ENCODE assay signal across 24 cellular contexts in genomic region chr1:178023181-178023618, GRCh38. TPM values are rescaled to one million over a fixed set of nuclear protein-coding genes. Genes with fewer than 3 reads are reported as not detected.
DNase-seq lines count a peak whose midpoint lies in the region; ATAC-seq, FAIRE-seq and TF ChIP-seq lines count a peak whose summit lies in the region.
"Had no signal": no experiment of that assay in that cellular context is flagged by ENCODE, and none has a peak within 500 bp of the region (broad histone marks: within the 10 kb centered on the region; RNA-seq: fewer than 3 reads in every experiment).

No MANE protein-coding gene starts in this region.

- peak overlapping the region; percentile 16 for H3K4me2 ChIP-seq in A549
- H3K4me2 ChIP-seq in OCI-LY3 (ENCODE audit: low read length) = peak overlapping the region; percentile 48

- intact Hi-C loops in spleen (cut with DNase I; ENCODE audit: low total_unique reads) = no loop called here

- H3K9me3 ChIP-seq in A549 (no peaks in the 10 kb centered on the region), OCI-LY3 (ENCODE audit: insufficient read depth, low read length) (no peaks in the 10 kb centered on the region), spleen (peaks cover 0 to under 1% (median 0%) of the 10 kb centered on the region in 8 donors)
- H3K9me3 ChIP-seq: SJCRH30 had no signal

- WGBS in A549 (ENCODE audit: missing lambda C conversion rate) = 87% methylated on average over 2 of the region's 2 CpGs
- 72 to 78% (median 76%) methylated on average over 2 of the region's 2 CpGs for WGBS in spleen, 5 donors

- POLR2A ChIA-PET in A549 (lab: Yijun Ruan, JAX) = no interaction called here

- H3K79me2 ChIP-seq in OCI-LY3 (ENCODE audit: low read length) = no peaks in the 10 kb centered on the region

- H3K36me3 ChIP-seq in OCI-LY3 (replicated peaks; ENCODE audit: low read depth, low read length) (no peaks in the 10 kb centered on the region), spleen (peaks cover 0 to 51% (median 5%) of the 10 kb centered on the region in 6 donors)
- H3K36me3 ChIP-seq: SJCRH30 had no signal

- CTCF ChIA-PET in A549 (lab: Yijun Ruan, JAX) = no interaction called here

- H3K27me3 ChIP-seq in OCI-LY3 (ENCODE audit: low read depth, low read length) (no peaks in the 10 kb centered on the region), spleen (replicated peaks in 1 of 7) (no peaks in the 10 kb centered on the region)
- H3K27me3 ChIP-seq: SJCRH30 had no signal

- H3K4me3 ChIP-seq in A549 (no peak overlapping the region), OCI-LY3 (ENCODE audit: low read length) (peak overlapping the region; percentile 15; the same call in 1 of the 2 replicates), spleen (no peak overlapping the region)
- H3K4me3 ChIP-seq: SJCRH30 had no signal

- DNase-seq in A549 (ENCODE audit: low read depth in 1 of 2, low spot score in 1 of 2) (no peak), left kidney (ENCODE audit: low read depth, low spot score) (peak; percentile 14), nucleus accumbens (lab: John Stamatoyannopoulos, UW) (no peak), NCI-H1436 treated with DMSO at 0.1 percent for 48 hours (lab: John Stamatoyannopoulos, UW) (no peak), spleen (no peak)
- DNase-seq: activated CD8-positive, alpha-beta memory T cell treated with anti-CD3 and anti-CD28 coated beads for 24 hours; activated naive CD8-positive, alpha-beta T cell treated with anti-CD3 and anti-CD28 coated beads, Interleukin-2, amount 10 ng/mL, durations not matched to agents 7 days and 5 days; C1 segment of cervical spinal cord; dermis blood vessel endothelial cell; DMS153; naive thymus-derived CD4-positive, alpha-beta T cell; NCI-H1930; NCI-H446 treated with DMSO at 0.1 percent for 48 hours; SJCRH30; stimulated activated CD4-positive, alpha-beta T cell treated with anti-CD3 and anti-CD28 coated beads, Interleukin-12 subunit alpha, Interleukin-12 subunit beta, amount 100 ng/mL, for 4 hours had no signal

- TF ChIP-seq CTCF in A549 (IDR thresholded peaks at IDR 0.05) (no peak), OCI-LY3 (IDR thresholded peaks at IDR 0.05; ENCODE audit: low read depth, low read length) (no peak), spleen (IDR thresholded peaks at IDR 0.05 in 8 of 11, conservative IDR thresholded peaks at IDR 0.05 in 3 of 11) (no peak)

- FAIRE-seq in A549 (lab: Jason Lieb, UNC) = no peak
- FAIRE-seq: frontal cortex, H54 had no signal

- no peaks in the 10 kb centered on the region for H4K20me1 ChIP-seq in OCI-LY3 (ENCODE audit: insufficient read depth, low read length)

- H2AFZ ChIP-seq in OCI-LY3 (ENCODE audit: low read depth, low read length) = no peak overlapping the region

- no peak for TF ChIP-seq POLR2A in A549 (IDR thresholded peaks at IDR 0.05; ENCODE audit: low read length)
- TF ChIP-seq POLR2A in spleen (IDR thresholded peaks at IDR 0.05) = no peak

- H3K9ac ChIP-seq in OCI-LY3 (ENCODE audit: low read length) = no peak overlapping the region

- ATAC-seq in A549 = no peak
- ATAC-seq in GM19468 (IDR thresholded peaks at IDR 0.05; ENCODE audit: extremely low read depth, unreplicated experiment) = peak; percentile 43
- no peak for ATAC-seq in HG02938 (IDR thresholded peaks at IDR 0.05; ENCODE audit: unreplicated experiment)
- ATAC-seq: naive thymus-derived CD4-positive, alpha-beta T cell; stimulated activated effector memory CD8-positive, alpha-beta T cell treated with anti-CD3 and anti-CD28 coated beads, Interleukin-12 subunit alpha, Interleukin-12 subunit beta, amount 100 ng/mL, for 72 hours had no signal

- H3K4me1 ChIP-seq in A549 (peaks cover 13% of the 10 kb centered on the region; the same call in 2 of the 3 replicates), OCI-LY3 (ENCODE audit: low read length) (peaks cover 50% of the 10 kb centered on the region), spleen (no peaks in the 10 kb centered on the region)
- H3K4me1 ChIP-seq: SJCRH30 had no signal

- no peak for TF ChIP-seq RAD21 in A549 (conservative IDR thresholded peaks at IDR 0.05 in 1 of 2, IDR thresholded peaks at IDR 0.05 in 1 of 2)

- no peak for TF ChIP-seq EP300 in A549 (IDR thresholded peaks at IDR 0.05)

- H3K27ac ChIP-seq in A549 = no peak overlapping the region
- H3K27ac ChIP-seq in OCI-LY3 (ENCODE audit: low read length) = peak overlapping the region; percentile 39
- H3K27ac ChIP-seq in spleen = no peak overlapping the region
- H3K27ac ChIP-seq: 22Rv1, SJCRH30 had no signal

TF ChIP-seq in A549, 52 proteins besides CTCF, POLR2A, EP300 and RAD21:
- no peak for TF ChIP-seq ELK1 (IDR thresholded peaks at IDR 0.05; ENCODE audit: low read depth, low read length)
- TF ChIP-seq CEBPB (IDR thresholded peaks at IDR 0.05) = peak; percentile 66 to 67; a peak in 3 of 4 replicates

RNA-seq across cellular contexts. Expression of gene SEC16B, which starts 53.3 kb away (rescaled TPM):
- polyA plus RNA-seq in A549 (2011; rRNA removed) (2.6 and 3.0 TPM in 2 replicates), A549 (2017; fragmentation: RNase III; extraction: RNeasy Plus Mini Kit Qiagen cat#74134 plus additional on column Dnase treatment) (1.2 to 1.6 TPM (median 1.3 TPM) in 3 replicates), spleen (1 to 10 TPM; 2.9 to 8.6 (median 7.4) TPM)
- 0.70 and 0.78 TPM in 2 replicates for polyA plus RNA-seq in A549 (2012; cell fraction: cytosol; rRNA removed)
- polyA plus RNA-seq in A549 (2012; cell fraction: nucleus; rRNA removed) = 2.5 and 2.7 TPM in 2 replicates
- 0.39 and 2.6 TPM in 2 replicates for polyA minus RNA-seq in A549 (2011; rRNA and poly(A)+ RNA removed)
- 10 to 100 TPM in 2 of 7 donors, 1 to 10 TPM in 5; 3.3 to 15.4 (median 8.1) TPM for total RNA-seq in spleen
- total RNA-seq: activated T-helper 1 cell treated with anti-CD3 and anti-CD28 coated beads, Interleukin-12 subunit alpha, Interleukin-12 subunit beta, Interleukin-2, Interleukin-4 antibody, amounts not matched to agents 30 ng/mL and 10 ng/mL and 1 ng/mL, durations not matched to agents 14 hours and 24 hours and 36 hours; frontal cortex; T-helper 2 cell treated with Interferon-gamma antibody and Interleukin-4, amounts not matched to agents 100 ng/mL and 5 ng/mL, for 36 hours had no signal
- polyA plus RNA-seq: naive thymus-derived CD4-positive, alpha-beta T cell had no signal
